In the genomic region with DNA sequence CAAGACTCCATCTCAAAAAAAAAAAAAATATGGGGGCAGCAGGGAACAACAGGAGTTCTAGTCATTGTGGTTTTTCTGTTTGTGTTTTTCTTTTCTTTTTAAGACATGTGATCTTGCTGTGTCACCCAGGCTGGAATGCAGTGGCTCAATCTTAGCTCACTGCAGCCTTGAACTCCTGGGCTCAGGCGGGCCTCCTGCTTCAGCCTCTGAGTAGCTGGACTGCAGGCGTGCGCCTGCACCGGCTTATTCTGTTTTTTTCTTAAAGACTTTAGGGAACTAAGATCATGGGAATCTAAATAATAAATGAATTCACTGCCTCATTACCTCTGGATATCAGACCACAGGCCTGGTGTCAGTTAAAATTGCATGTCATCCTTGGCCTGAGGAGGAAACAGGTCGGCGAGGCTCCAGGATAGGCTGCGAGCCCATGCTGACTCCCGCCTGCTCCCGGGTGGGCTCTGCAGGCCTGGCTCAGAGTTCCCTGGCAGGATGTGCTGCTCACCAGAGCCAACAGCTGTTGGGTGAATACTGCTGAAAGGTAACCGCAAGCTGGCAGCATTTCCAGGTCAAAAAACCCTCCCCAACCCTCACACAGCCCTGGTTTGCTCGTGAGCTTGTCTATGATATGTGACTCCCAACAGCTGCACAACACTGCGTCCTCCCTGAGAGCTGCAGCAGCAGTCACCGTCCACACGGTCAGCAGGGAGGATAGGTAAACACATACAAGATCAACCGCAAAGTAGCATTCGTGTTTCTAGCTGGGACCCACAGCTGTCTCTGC, we compare ENCODE assay signal across 8 cellular contexts. TPM values are rescaled to one million over a fixed set of nuclear protein-coding genes. Genes with fewer than 3 reads are reported as not detected.
A peak's percentile ranks its signal among the peaks of the same experiment; 100 is the strongest.
DNase-seq lines count a peak whose midpoint lies in the region; ATAC-seq and TF ChIP-seq lines count a peak whose summit lies in the region.

No MANE protein-coding gene starts in this region.

- no peak overlapping the region for H4K8ac ChIP-seq in mesendoderm (ENCODE audit: low read depth, low read length)

- no peak overlapping the region for H3K27ac Mint-ChIP-seq in activated naive CD8-positive, alpha-beta T cell treated with anti-CD3 and anti-CD28 coated beads for 36 hours

- H3K4me3 Mint-ChIP-seq in activated naive CD8-positive, alpha-beta T cell treated with anti-CD3 and anti-CD28 coated beads for 36 hours: no peak overlapping the region

- no peak overlapping the region for H2BK15ac ChIP-seq in mesendoderm (replicated peaks; ENCODE audit: low read depth)

- intact Hi-C loops in prostate gland (cut with DNase I): loop anchor here (10.0 kb wide), 1 partner anchor 182 kb away; no protein-coding TSS in a partner anchor

- no CpG with 5 or more reads among the region's 16 CpGs for WGBS in mesendoderm (ENCODE audit: extremely low coverage, insufficient coverage, low lambda C conversion rate)
- WGBS in prostate gland: 29% methylated on average over 16 of the region's 16 CpGs

- H3K36me3 ChIP-seq in mesendoderm (ENCODE audit: control insufficient read depth, insufficient read depth, low read length): no peaks in the 10 kb centered on the region
- H3K36me3 ChIP-seq in prostate gland: no peaks in the 10 kb centered on the region

- H3K4me1 ChIP-seq in mesendoderm (ENCODE audit: control insufficient read depth, low read depth, low read length) (no peaks in the 10 kb centered on the region), prostate gland (replicated peaks) (no peaks in the 10 kb centered on the region)

- H3K4ac ChIP-seq in mesendoderm (ENCODE audit: low read depth, low read length): no peak overlapping the region

- H3K9ac ChIP-seq in mesendoderm (ENCODE audit: low read length): no peak overlapping the region

- no peaks in the 10 kb centered on the region for H3K27me3 Mint-ChIP-seq in activated naive CD8-positive, alpha-beta T cell treated with anti-CD3 and anti-CD28 coated beads for 36 hours

- H3K4me2 ChIP-seq in mesendoderm (ENCODE audit: low read length): no peak overlapping the region

- peak overlapping the region; percentile 37 for H3K56ac ChIP-seq in mesendoderm (ENCODE audit: low read length)

- no peak overlapping the region for H2BK5ac ChIP-seq in mesendoderm (ENCODE audit: low read length)

- H2BK120ac ChIP-seq in mesendoderm (ENCODE audit: low read depth, low read length): no peak overlapping the region

- H3K4me1 Mint-ChIP-seq in activated naive CD8-positive, alpha-beta T cell treated with anti-CD3 and anti-CD28 coated beads for 36 hours: peaks cover 20% of the 10 kb centered on the region

- no peaks in the 10 kb centered on the region for H3K79me1 ChIP-seq in mesendoderm (ENCODE audit: low read length)

- no peak overlapping the region for H3K23ac ChIP-seq in mesendoderm (ENCODE audit: low read length)

- no peak overlapping the region for H3K4me3 ChIP-seq in NB4 (ENCODE audit: low read depth, low read length)
- no peak overlapping the region for H3K4me3 ChIP-seq in mesendoderm (ENCODE audit: low read length)
- no peak overlapping the region for H3K4me3 ChIP-seq in prostate gland

- H2AK5ac ChIP-seq in mesendoderm (ENCODE audit: low read length): no peak overlapping the region

- no peak overlapping the region for H3K18ac ChIP-seq in mesendoderm (ENCODE audit: low read length)

- H3K79me2 ChIP-seq in mesendoderm (ENCODE audit: control insufficient read depth, insufficient read depth, low read length): no peaks in the 10 kb centered on the region

- TF ChIP-seq CTCF in NB4 (IDR thresholded peaks at IDR 0.05; ENCODE audit: low read depth, low read length) (no peak), prostate gland (IDR thresholded peaks at IDR 0.05) (no peak)

- TF ChIP-seq POLR2A in NB4 (IDR thresholded peaks at IDR 0.05; ENCODE audit: extremely low read depth, insufficient read length) (peak; percentile 12), prostate gland (IDR thresholded peaks at IDR 0.05) (no peak)

- no peaks in the 10 kb centered on the region for H3K36me3 Mint-ChIP-seq in activated naive CD8-positive, alpha-beta T cell treated with anti-CD3 and anti-CD28 coated beads for 36 hours

- no peaks in the 10 kb centered on the region for H3K9me3 Mint-ChIP-seq in activated naive CD8-positive, alpha-beta T cell treated with anti-CD3 and anti-CD28 coated beads for 36 hours

- peak; percentile 60 for ATAC-seq in GM21576 (IDR thresholded peaks at IDR 0.05; ENCODE audit: unreplicated experiment)

- H4K5ac ChIP-seq in mesendoderm (ENCODE audit: low read length): no peak overlapping the region

- DNase-seq in AG08396 (ENCODE audit: low spot score) (peak; percentile 72), NB4 (ENCODE audit: low read depth) (peak; percentile 99), mesendoderm (no peak), NCI-H774 (lab: John Stamatoyannopoulos, UW) (no peak), prostate gland (ENCODE audit: low spot score) (no peak), NCI-H82 treated with DMSO at 0.1 percent for 48 hours (lab: John Stamatoyannopoulos, UW; ENCODE audit: unreplicated experiment) (no peak)
- peak; percentile 8 for DNase-seq in activated naive CD8-positive, alpha-beta T cell treated with anti-CD3 and anti-CD28 coated beads for 36 hours

- no peaks in the 10 kb centered on the region for H3K9me3 ChIP-seq in prostate gland

- no peaks in the 10 kb centered on the region for H3K27me3 ChIP-seq in mesendoderm (ENCODE audit: insufficient read depth, low read length, poor library complexity)
- H3K27me3 ChIP-seq in prostate gland (replicated peaks; ENCODE audit: insufficient read depth): no peaks in the 10 kb centered on the region

- H3K27ac ChIP-seq in mesendoderm (ENCODE audit: low read depth, low read length) (no peak overlapping the region), prostate gland (no peak overlapping the region)

RNA-seq across cellular contexts. Expression of a gene that starts 58.1 kb away (rescaled TPM):
- total RNA-seq in activated naive CD8-positive, alpha-beta T cell treated with anti-CD3 and anti-CD28 coated beads for 36 hours: 10 to 100 TPM; 45.8 to 46.3 TPM
- polyA plus RNA-seq in mesendoderm (2013, experiment 1 of 2): 12.3 TPM
- polyA plus RNA-seq in mesendoderm (2013, experiment 2 of 2): 12.3 TPM
- 10 to 100 TPM; 49.6 to 67.4 TPM for total RNA-seq in prostate gland

Comparison
In these comparisons a context has a peak if more than half of its experiments do, and no peak if none do; other contexts are left out.
1. DNase-seq: peak in AG08396 (single experiment), NB4 (single experiment) and activated naive CD8-positive, alpha-beta T cell treated with anti-CD3 and anti-CD28 coated beads for 36 hours (single experiment); none in mesendoderm (single experiment), NCI-H774 (single experiment), prostate gland (single experiment) and NCI-H82 treated with DMSO at 0.1 percent for 48 hours (single experiment).